ENCODE assay signal across 17 cellular contexts in the genomic region with DNA sequence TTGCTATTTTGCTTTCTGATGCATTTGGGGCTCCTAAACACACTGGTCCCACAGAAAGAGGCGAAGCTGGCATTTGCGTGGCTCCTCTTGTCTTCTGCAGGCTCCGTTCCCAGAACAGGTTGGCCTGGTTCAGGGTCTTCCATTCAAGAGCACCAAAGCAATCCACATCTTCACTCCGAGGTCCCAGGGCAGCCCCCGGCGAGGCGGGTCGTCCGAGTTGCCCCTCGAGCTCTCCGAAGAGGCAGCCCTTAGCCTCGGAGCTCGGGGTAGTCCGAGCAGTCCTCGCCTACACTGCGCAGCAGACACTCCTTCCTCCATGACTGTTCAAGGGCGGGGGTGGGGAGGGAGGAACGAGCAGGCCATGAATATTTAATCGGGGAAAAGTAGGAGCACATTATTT.
DNase-seq lines count a peak whose midpoint lies in the region; ATAC-seq, FAIRE-seq and TF ChIP-seq lines count a peak whose summit lies in the region.
"Had no signal": no experiment of that assay in that cellular context is flagged by ENCODE, and none has a peak within 500 bp of the region (broad histone marks: within the 10 kb centered on the region; RNA-seq: fewer than 3 reads in every experiment).

No MANE protein-coding gene starts in this region.

- H3K9me3 ChIP-seq in H1 (ENCODE audit: insufficient read depth in 2 of 2, low read depth in 1 of 2, low read length in 1 of 2): peaks cover 6 to 12% of the 10 kb centered on the region in 2 experiments; a peak in 3 of 4 replicates
- no peaks in the 10 kb centered on the region for H3K9me3 ChIP-seq in effector memory CD4-positive, alpha-beta T cell (ENCODE audit: control insufficient read depth, low read length)
- H3K9me3 ChIP-seq: SJSA1 had no signal

- H2BK15ac ChIP-seq in H1 (ENCODE audit: low read length): peak overlapping the region; percentile 24; the same call in 1 of the 2 replicates

- H3K18ac ChIP-seq in H1 (ENCODE audit: extremely low read depth, low read length): 0 out of 2 replicates have a peak overlapping the region, but pooled peaks have one; percentile 68

- no peak for TF ChIP-seq RAD21 in H1 (IDR thresholded peaks at IDR 0.05 in 1 of 2, conservative IDR thresholded peaks at IDR 0.05 in 1 of 2; ENCODE audit: low read depth in 2 of 2, low read length in 2 of 2)

- H3K79me1 ChIP-seq in H1 (ENCODE audit: low read depth, low read length): no peaks in the 10 kb centered on the region

- H3K9ac ChIP-seq in H1 (replicated peaks in 1 of 4; ENCODE audit: extremely low read depth in 1 of 4, low read depth in 3 of 4, low read length in 3 of 4): no peak overlapping the region

- H3K27ac ChIP-seq in H1 (ENCODE audit: low read depth, low read length) (no peak overlapping the region), temporal lobe (ENCODE audit: low read depth, low read length) (peak overlapping the region; percentile 12)
- H3K27ac ChIP-seq in effector memory CD4-positive, alpha-beta T cell (ENCODE audit: insufficient read depth, low read length, poor library complexity, severe bottlenecking): no peak overlapping the region
- H3K27ac ChIP-seq: C4-2B, HL-60, SJSA1 had no signal

- H3K23me2 ChIP-seq in H1 (ENCODE audit: low read depth, low read length): no peaks in the 10 kb centered on the region

- no peak overlapping the region for H4K5ac ChIP-seq in H1 (ENCODE audit: insufficient read length, low read depth, low read length)

- no peaks in the 10 kb centered on the region; a peak in 1 of 7 replicates for H3K27me3 ChIP-seq in H1 (replicated peaks in 1 of 4; ENCODE audit: control insufficient read depth in 3 of 4, extremely low read depth in 1 of 4, insufficient read depth in 3 of 4, low read length in 3 of 4)
- H3K27me3 ChIP-seq in effector memory CD4-positive, alpha-beta T cell (replicated peaks; ENCODE audit: control insufficient read depth, insufficient read depth, low read length, poor library complexity, severe bottlenecking): no peaks in the 10 kb centered on the region
- H3K27me3 ChIP-seq: SJSA1 had no signal

- WGBS in H1 (ENCODE audit: extremely low coverage in 1 of 2, insufficient coverage in 1 of 2, insufficient read length in 1 of 2, insufficient replicate concordance in 2 of 2, low coverage in 1 of 2, low lambda C conversion rate in 2 of 2, missing lambda C conversion rate in 1 of 2), 2 experiments: 96% methylated on average over 15 of the region's 19 CpGs; no CpG with 5 or more reads in 1 of the 2 experiments

- TF ChIP-seq EP300 in H1 (IDR thresholded peaks at IDR 0.05; ENCODE audit: borderline replicate concordance in 1 of 2, low read depth in 2 of 2, low read length in 2 of 2): no peak

- no peak overlapping the region for H3K4ac ChIP-seq in H1 (replicated peaks; ENCODE audit: insufficient read length, low read depth, low read length)

- no peak overlapping the region for H4K91ac ChIP-seq in H1 (replicated peaks; ENCODE audit: insufficient read length, low read length)

- H3K14ac ChIP-seq in H1 (ENCODE audit: insufficient read length): no peak overlapping the region

- no peaks in the 10 kb centered on the region for H3K79me2 ChIP-seq in H1 (ENCODE audit: control insufficient read depth in 1 of 2, insufficient read depth in 2 of 2, low read length in 2 of 2)

- H3K4me2 ChIP-seq in H1 (ENCODE audit: insufficient read depth in 1 of 2, low read depth in 2 of 2, low read length in 2 of 2): no peak overlapping the region

- H2AK5ac ChIP-seq in H1 (ENCODE audit: low read depth, low read length): no peak overlapping the region

- no peak overlapping the region for H3K56ac ChIP-seq in H1 (replicated peaks; ENCODE audit: insufficient read length, low read depth, low read length)

- CTCF ChIA-PET in H1 (lab: Charles Lee; ENCODE audit: partially characterized antibody): interaction anchor here (0.7 to 0.8 kb wide), 2 partner anchors 89 to 302 kb away, joined by 3 read pairs; no protein-coding TSS in a partner anchor

- TF ChIP-seq CTCF in H1 (IDR thresholded peaks at IDR 0.05; ENCODE audit: control extremely low read depth in 1 of 3, insufficient read depth in 1 of 3, low read depth in 1 of 3, low read length in 3 of 3): no peak

- POLR2A ChIA-PET in H1 (lab: Charles Lee; ENCODE audit: partially characterized antibody): no interaction called here

- H2AFZ ChIP-seq in H1 (ENCODE audit: low read length): peak overlapping the region; percentile 73; the same call in 1 of the 2 replicates

- peaks cover 0 to 4% (median 0%) of the 10 kb centered on the region in 4 experiments; a peak in 3 of 8 replicates for H3K36me3 ChIP-seq in H1 (ENCODE audit: control insufficient read depth in 2 of 4, insufficient read depth in 4 of 4, low read length in 3 of 4)
- no peaks in the 10 kb centered on the region for H3K36me3 ChIP-seq in effector memory CD4-positive, alpha-beta T cell (ENCODE audit: control insufficient read depth, insufficient read depth, low read length)
- H3K36me3 ChIP-seq: SJSA1 had no signal

- no peak overlapping the region for H2BK5ac ChIP-seq in H1 (ENCODE audit: low read depth, low read length)

- H3K23ac ChIP-seq in H1 (ENCODE audit: insufficient read length): no peak overlapping the region

- H2BK20ac ChIP-seq in H1 (ENCODE audit: low read length): no peak overlapping the region; the same call in 1 of the 2 replicates

- H3K4me1 ChIP-seq in H1 (replicated peaks in 1 of 4; ENCODE audit: control insufficient read depth in 3 of 4, insufficient read depth in 4 of 4, low read length in 3 of 4): peaks cover 0 to 3% (median 1%) of the 10 kb centered on the region in 4 experiments; a peak in 2 of 7 replicates
- no peaks in the 10 kb centered on the region for H3K4me1 ChIP-seq in effector memory CD4-positive, alpha-beta T cell (ENCODE audit: control insufficient read depth, insufficient read depth, low read length, poor library complexity, severe bottlenecking)
- H3K4me1 ChIP-seq: Caco-2, SJSA1 had no signal

- ATAC-seq in GM21529 (IDR thresholded peaks at IDR 0.05; ENCODE audit: unreplicated experiment): no peak
- ATAC-seq: HCT116 had no signal

- H4K20me1 ChIP-seq in H1 (replicated peaks in 1 of 2; ENCODE audit: control insufficient read depth in 1 of 2, insufficient read depth in 2 of 2, low read length in 2 of 2): no peaks in the 10 kb centered on the region

- no peak for FAIRE-seq in H1 (lab: Jason Lieb, UNC)

- H4K8ac ChIP-seq in H1 (ENCODE audit: extremely low read depth, insufficient read depth, low read length): 0 out of 2 replicates have a peak overlapping the region, but pooled peaks have one; percentile 22

- H3K4me3 ChIP-seq in H1 (ENCODE audit: extremely low read depth in 1 of 4, insufficient read depth in 2 of 4, low read depth in 3 of 4, low read length in 4 of 4): no peak overlapping the region
- no peak overlapping the region for H3K4me3 ChIP-seq in effector memory CD4-positive, alpha-beta T cell (ENCODE audit: insufficient read depth, low read depth, low read length, poor library complexity, severe bottlenecking)
- H3K4me3 ChIP-seq: SJSA1 had no signal

- DNase-seq in amygdala (lab: John Stamatoyannopoulos, UW): peak in 41 of 56 donors; percentile 9 to 80 (median 46)
- DNase-seq in H1 (ENCODE audit: low read depth in 1 of 2, low spot score in 2 of 2): no peak
- DNase-seq in midbrain (lab: John Stamatoyannopoulos, UW): peak; percentile 52
- DNase-seq in CD1c-positive myeloid dendritic cell (ENCODE audit: extremely low spot score): no peak
- DNase-seq in effector memory CD4-positive, alpha-beta T cell: no peak
- DNase-seq: Caco-2; KBM-7; NCI-H1048; NCI-H1694 treated with DMSO at 0.1 percent for 48 hours; NCI-H69; NK-92 treated with Interleukin-12 subunit alpha and Interleukin-12 subunit beta, amount 100 ng/mL, for 24 hours had no signal

- H2BK12ac ChIP-seq in H1 (ENCODE audit: low read depth, low read length): no peak overlapping the region; the same call in 1 of the 2 replicates

- no peak for TF ChIP-seq POLR2A in H1 (IDR thresholded peaks at IDR 0.05; ENCODE audit: control extremely low read depth in 1 of 2, low read depth in 2 of 2, low read length in 2 of 2)

- no peak overlapping the region for H2BK120ac ChIP-seq in H1 (replicated peaks; ENCODE audit: low read depth, low read length)

TF ChIP-seq in H1, 55 proteins besides CTCF, POLR2A, EP300 and RAD21 (continues in another document):
- TF ChIP-seq CHD1 (IDR thresholded peaks at IDR 0.05; ENCODE audit: low read depth, low read length): no peak
- no peak for TF ChIP-seq NRF1 (IDR thresholded peaks at IDR 0.05; ENCODE audit: low read depth, low read length)
- TF ChIP-seq SIN3A (conservative IDR thresholded peaks at IDR 0.05 in 1 of 2, IDR thresholded peaks at IDR 0.05 in 1 of 2; ENCODE audit: low read depth in 1 of 2, low read length in 2 of 2): no peak
- TF ChIP-seq TBP (IDR thresholded peaks at IDR 0.05; ENCODE audit: low read depth, low read length): no peak
- TF ChIP-seq NANOG (IDR thresholded peaks at IDR 0.05; ENCODE audit: insufficient read depth, low read depth, low read length, poor library complexity, severe bottlenecking): no peak
- no peak for TF ChIP-seq FOSL1 (IDR thresholded peaks at IDR 0.05; ENCODE audit: insufficient read depth, low read depth, low read length)
- TF ChIP-seq E2F6 (IDR thresholded peaks at IDR 0.05): no peak
- TF ChIP-seq SAP30 (IDR thresholded peaks at IDR 0.05; ENCODE audit: insufficient read depth, insufficient replicate concordance, low read length): no peak
- no peak for TF ChIP-seq RFX5 (IDR thresholded peaks at IDR 0.05; ENCODE audit: borderline replicate concordance, low read depth, low read length)

Comparison
In these comparisons a context has a peak if more than half of its experiments do, and no peak if none do; other contexts are left out.
1. DNase-seq: peak in amygdala (41 of 56) and midbrain (single experiment); none in H1 (0 of 2), CD1c-positive myeloid dendritic cell (single experiment) and effector memory CD4-positive, alpha-beta T cell (0 of 3).